Comparison of ENCODE assay signal across 8 cellular contexts in genomic region chr2:74290466-74291216, GRCh38. TPM values are rescaled to one million over a fixed set of nuclear protein-coding genes. Genes with fewer than 3 reads are reported as not detected.
DNase-seq lines count a peak whose midpoint lies in the region; ATAC-seq and TF ChIP-seq lines count a peak whose summit lies in the region.

No MANE protein-coding gene starts in this region.

- peaks cover 15% of the 10 kb centered on the region for H3K4me1 Mint-ChIP-seq in activated naive CD8-positive, alpha-beta T cell treated with anti-CD3 and anti-CD28 coated beads, Interleukin-2, amount 50 U/mL, for 24 hours

- no peak for TF ChIP-seq CTCF in left ventricle myocardium inferior (IDR thresholded peaks at IDR 0.05; ENCODE audit: borderline replicate concordance)
- no peak; the same call in 1 of the 2 replicates for TF ChIP-seq CTCF in OCI-LY7 (conservative IDR thresholded peaks at IDR 0.05; ENCODE audit: low read length)
- TF ChIP-seq CTCF in upper lobe of left lung (IDR thresholded peaks at IDR 0.05) = no peak

- peak overlapping the region; percentile 92 for H2AFZ ChIP-seq in OCI-LY7 (ENCODE audit: low read length)

- no peak for TF ChIP-seq EP300 in upper lobe of left lung (IDR thresholded peaks at IDR 0.05)

- H3K27ac Mint-ChIP-seq in activated naive CD8-positive, alpha-beta T cell treated with anti-CD3 and anti-CD28 coated beads, Interleukin-2, amount 50 U/mL, for 24 hours = peak overlapping the region; percentile 67

- no peaks in the 10 kb centered on the region for H3K9me3 Mint-ChIP-seq in activated naive CD8-positive, alpha-beta T cell treated with anti-CD3 and anti-CD28 coated beads, Interleukin-2, amount 50 U/mL, for 24 hours

- no TSS peak for BruUV-seq in OCI-LY7 (replicated peaks; lab: Mats Ljungman, UMichigan)

- H3K36me3 Mint-ChIP-seq in activated naive CD8-positive, alpha-beta T cell treated with anti-CD3 and anti-CD28 coated beads, Interleukin-2, amount 50 U/mL, for 24 hours (ENCODE audit: low read depth) = peaks cover 6% of the 10 kb centered on the region

- no peak overlapping the region for H3K27ac ChIP-seq in left ventricle myocardium inferior (replicated peaks)
- H3K27ac ChIP-seq in OCI-LY7 (ENCODE audit: low read depth, low read length, poor library complexity, severe bottlenecking) = peak overlapping the region; percentile 72
- peak overlapping the region; percentile 27 to 78 (median 58) for H3K27ac ChIP-seq in upper lobe of left lung

- H3K4me2 ChIP-seq in OCI-LY7 (ENCODE audit: low read length) = peak overlapping the region; percentile 63

- no peak overlapping the region for H3K4me3 Mint-ChIP-seq in activated naive CD8-positive, alpha-beta T cell treated with anti-CD3 and anti-CD28 coated beads, Interleukin-2, amount 50 U/mL, for 24 hours

- no peaks in the 10 kb centered on the region for H3K27me3 Mint-ChIP-seq in activated naive CD8-positive, alpha-beta T cell treated with anti-CD3 and anti-CD28 coated beads, Interleukin-2, amount 50 U/mL, for 24 hours

- intact Hi-C loops in Right ventricle myocardium inferior (cut with DNase I) (no loop called here), left ventricle myocardium inferior (cut with micrococcal nuclease) (no loop called here), OCI-LY7 (cut with micrococcal nuclease; ENCODE audit: unreplicated experiment) (no loop called here)

- DNase-seq in Right ventricle myocardium inferior (ENCODE audit: missing footprints) (no peak), left ventricle myocardium inferior (no peak), OCI-LY7 (ENCODE audit: low spot score) (peak; percentile 87), upper lobe of left lung (no peak), Ammon's horn (ENCODE audit: low spot score) (no peak), HUDEP-2 (lab: John Stamatoyannopoulos, UW; ENCODE audit: unreplicated experiment in 76 of 76) (no peak)
- peak; percentile 21 for DNase-seq in activated naive CD8-positive, alpha-beta T cell treated with anti-CD3 and anti-CD28 coated beads, Interleukin-2, amount 50 U/mL, for 24 hours

- ATAC-seq in Right ventricle myocardium inferior (peak; percentile 23), upper lobe of left lung (ENCODE audit: low FRiP score in 2 of 2) (peak in 1 of 2 donors; percentile 18), GM18858 (IDR thresholded peaks at IDR 0.05; ENCODE audit: unreplicated experiment) (no peak)
- ATAC-seq in activated naive CD8-positive, alpha-beta T cell treated with anti-CD3 and anti-CD28 coated beads, Interleukin-2, amount 50 U/mL, for 24 hours = peak; percentile 30

- 15 to 38% methylated on average over 4 of the region's 4 CpGs for WGBS in upper lobe of left lung, 2 donors

- no peak overlapping the region for H3K4me3 ChIP-seq in left ventricle myocardium inferior
- peak overlapping the region; percentile 28 for H3K4me3 ChIP-seq in OCI-LY7 (ENCODE audit: low read depth, low read length, poor library complexity, severe bottlenecking)
- H3K4me3 ChIP-seq in upper lobe of left lung = no peak overlapping the region

- H3K79me2 ChIP-seq in OCI-LY7 (ENCODE audit: insufficient read depth, low read depth, low read length) = no peaks in the 10 kb centered on the region

- POLR2A ChIA-PET in OCI-LY7 (lab: Charles Lee) = interaction anchor here (0.7 to 1.6 kb wide), 10 partner anchors 13 to 1012 kb away, joined by 3 to 4 read pairs (median 3); partner anchors contain the start of gene MOB1A

- no peak for TF ChIP-seq POLR2A in upper lobe of left lung (IDR thresholded peaks at IDR 0.05)

- H3K9me2 ChIP-seq in OCI-LY7 (ENCODE audit: insufficient read depth, low read length) = no peaks in the 10 kb centered on the region

- CTCF ChIA-PET in OCI-LY7 (lab: Charles Lee; ENCODE audit: unreplicated experiment) = interaction anchor here (0.7 kb wide), 1 partner anchor 44 kb away, joined by 3 read pairs; no protein-coding TSS in a partner anchor

- no peaks in the 10 kb centered on the region for H4K20me1 ChIP-seq in OCI-LY7 (ENCODE audit: insufficient read depth, low read length)

- H3K4me1 ChIP-seq in left ventricle myocardium inferior = peaks cover 18% of the 10 kb centered on the region
- H3K4me1 ChIP-seq in OCI-LY7 (ENCODE audit: insufficient read depth, low read length, poor library complexity, severe bottlenecking) = peaks cover 25% of the 10 kb centered on the region
- peaks cover 9 to 44% (median 20%) of the 10 kb centered on the region in 4 donors for H3K4me1 ChIP-seq in upper lobe of left lung

- H3K9me3 ChIP-seq in left ventricle myocardium inferior (replicated peaks) (no peaks in the 10 kb centered on the region), OCI-LY7 (ENCODE audit: low read length) (no peaks in the 10 kb centered on the region), upper lobe of left lung (no peaks in the 10 kb centered on the region)

- peaks cover 3% of the 10 kb centered on the region for H3K36me3 ChIP-seq in left ventricle myocardium inferior
- H3K36me3 ChIP-seq in OCI-LY7 (ENCODE audit: insufficient read depth, low read length) = no peaks in the 10 kb centered on the region
- no peaks in the 10 kb centered on the region for H3K36me3 ChIP-seq in upper lobe of left lung

- H3K27me3 ChIP-seq in left ventricle myocardium inferior (ENCODE audit: low read depth) (no peaks in the 10 kb centered on the region), upper lobe of left lung (no peaks in the 10 kb centered on the region)

RNA-seq across cellular contexts. Expression of gene SLC4A5, which starts 52.6 kb away (rescaled TPM):
- total RNA-seq in Right ventricle myocardium inferior (1.1 TPM), left ventricle myocardium inferior (2.3 TPM), OCI-LY7 (2022) (3.4 and 7.0 TPM in 2 replicates), upper lobe of left lung (10 to 100 TPM in 3 of 6 donors, 1 to 10 TPM in 3; 3.2 to 47.1 (median 11.0) TPM)
- 1.1 and 1.2 TPM in 2 replicates for total RNA-seq in OCI-LY7 (2014; rRNA removed; shearing (Covaris generic))

Comparison
In these comparisons a context has a peak if more than half of its experiments do, and no peak if none do; other contexts are left out.
1. DNase-seq: peak in OCI-LY7 (single experiment) and activated naive CD8-positive, alpha-beta T cell treated with anti-CD3 and anti-CD28 coated beads, Interleukin-2, amount 50 U/mL, for 24 hours (single experiment); none in Right ventricle myocardium inferior (single experiment), left ventricle myocardium inferior (single experiment), upper lobe of left lung (0 of 2), Ammon's horn (single experiment) and HUDEP-2 (0 of 76).